In genomic region chr3:171443211-171443957, GRCh38 we compare ENCODE assay signal across 28 cellular contexts. TPM values are rescaled to one million over a fixed set of nuclear protein-coding genes. Genes with fewer than 3 reads are reported as not detected.
DNase-seq lines count a peak whose midpoint lies in the region; ATAC-seq, FAIRE-seq and TF ChIP-seq lines count a peak whose summit lies in the region.
"Had no signal": no experiment of that assay in that cellular context is flagged by ENCODE, and none has a peak within 500 bp of the region (broad histone marks: within the 10 kb centered on the region; RNA-seq: fewer than 3 reads in every experiment).

No MANE protein-coding gene starts in this region.

- no peaks in the 10 kb centered on the region for H3K79me2 ChIP-seq in HepG2 (ENCODE audit: insufficient read depth, low read length)

- TF ChIP-seq POLR2A in HepG2 (IDR thresholded peaks at IDR 0.05; ENCODE audit: insufficient read depth in 1 of 2, low read depth in 2 of 2, low read length in 2 of 2), result no peak
- no peak for TF ChIP-seq POLR2A in right lobe of liver (IDR thresholded peaks at IDR 0.05)

- BruUV-seq in HepG2 (replicated peaks; lab: Mats Ljungman, UMichigan), result no TSS peak

- in situ Hi-C loops in HepG2 (cut with HindIII; ENCODE audit: extremely low pct_ligation_motif_present, low pct_unique_long_range_greater_than_20kb), result no loop called here

- TF ChIP-seq RAD21 in HepG2 (CRISPR knock-in tag; IDR thresholded peaks at IDR 0.05), result no peak

- no peak for DNase-seq in HepG2 (ENCODE audit: low spot score)
- no peak for DNase-seq in right lobe of liver
- DNase-seq in cardiac fibroblast (ENCODE audit: low read depth in 2 of 2), result peak; percentile 50 to 77
- DNase-seq in left ventricle myocardium superior, result no peak
- no peak for DNase-seq in hippocampal formation (lab: John Stamatoyannopoulos, UW)
- no peak for DNase-seq in mucosa of descending colon
- DNase-seq: activated CD4-positive, alpha-beta T cell treated with anti-CD3 and anti-CD28 coated beads for 48 hours; activated naive CD4-positive, alpha-beta T cell; activated T-cell treated with anti-CD3 and anti-CD28 coated beads, Interleukin-2, amount 50 U/mL, for 24 hours; adrenal gland; AML-193; CD8-positive, alpha-beta memory T cell; DMS53; foreskin fibroblast; immature natural killer cell; left lung; NCI-H187; posterior cingulate gyrus; T-helper 2 cell had no signal

- TF ChIP-seq EP300 in HepG2 (IDR thresholded peaks at IDR 0.05; ENCODE audit: low read depth in 2 of 2, low read length in 2 of 2) (no peak), HepG2 (CRISPR knock-in tag; IDR thresholded peaks at IDR 0.05; ENCODE audit: borderline replicate concordance) (no peak)

- H3K4me1 ChIP-seq in HepG2 (ENCODE audit: insufficient read depth, low read length) (no peaks in the 10 kb centered on the region), right lobe of liver (peaks cover 0 to 6% (median 0%) of the 10 kb centered on the region in 4 donors), mucosa of descending colon (ENCODE audit: low read depth) (peaks cover 7% of the 10 kb centered on the region)
- H3K4me1 ChIP-seq: left lung had no signal

- 0 out of 5 replicates have a peak, but pooled peaks cover 0 to 1% of the 10 kb centered on the region in 2 experiments for H3K27me3 ChIP-seq in HepG2 (ENCODE audit: control insufficient read depth in 1 of 2, insufficient read depth in 2 of 2, low read length in 2 of 2)
- no peaks in the 10 kb centered on the region for H3K27me3 ChIP-seq in right lobe of liver
- H3K27me3 ChIP-seq: adrenal gland, left lung had no signal

- WGBS in HepG2 (ENCODE audit: low lambda C conversion rate), result 15% methylated on average over 6 of the region's 6 CpGs
- WGBS in right lobe of liver (ENCODE audit: insufficient coverage, low coverage, low lambda C conversion rate, missing lambda C conversion rate), result 86% methylated on average over 6 of the region's 6 CpGs

- H3K4me2 ChIP-seq in HepG2 (ENCODE audit: low read depth, low read length), result no peak overlapping the region

- ATAC-seq in HepG2 (no peak), right lobe of liver (no peak), left ventricle myocardium superior (peak; percentile 67), mucosa of descending colon (no peak), GM18858 (IDR thresholded peaks at IDR 0.05; ENCODE audit: unreplicated experiment) (no peak)
- ATAC-seq: left lung had no signal

- H2AFZ ChIP-seq in HepG2 (ENCODE audit: low read length), result no peak overlapping the region

- POLR2A ChIA-PET in HepG2 (lab: Yijun Ruan, JAX), result no interaction called here

- H3K36me3 ChIP-seq in HepG2 (replicated peaks in 1 of 2; ENCODE audit: control insufficient read depth in 1 of 2, insufficient read depth in 2 of 2, low read length in 2 of 2), result no peaks in the 10 kb centered on the region
- H3K36me3 ChIP-seq in right lobe of liver, result no peaks in the 10 kb centered on the region
- no peaks in the 10 kb centered on the region for H3K36me3 ChIP-seq in mucosa of descending colon (ENCODE audit: low read depth)
- H3K36me3 ChIP-seq: adrenal gland, left lung had no signal

- H3K4me3 ChIP-seq in HepG2 (replicated peaks in 1 of 3; ENCODE audit: insufficient read depth in 1 of 3, low read depth in 2 of 3, low read length in 3 of 3) (no peak overlapping the region), right lobe of liver (no peak overlapping the region), cardiac fibroblast (replicated peaks in 1 of 2; ENCODE audit: low read depth in 2 of 2, low read length in 2 of 2) (no peak overlapping the region), mucosa of descending colon (no peak overlapping the region)
- H3K4me3 ChIP-seq: adrenal gland, left lung, SK-N-MC had no signal

- no peak for FAIRE-seq in HepG2 (lab: Jason Lieb, UNC)
- FAIRE-seq: A204.1, bronchial epithelial cell, H54, RCC 7860, urothelium cell line had no signal

- no peak overlapping the region for H3K9ac ChIP-seq in HepG2 (ENCODE audit: insufficient read depth, low read depth, low read length)

- H3K27ac ChIP-seq in HepG2 (ENCODE audit: extremely low read length, insufficient read depth, low read length), result no peak overlapping the region
- no peak overlapping the region for H3K27ac ChIP-seq in right lobe of liver
- H3K27ac ChIP-seq in temporal lobe (ENCODE audit: low read depth, low read length), result peak overlapping the region; percentile 73
- H3K27ac ChIP-seq: adrenal gland, epithelial cell of prostate, left lung, SK-N-MC had no signal

- TF ChIP-seq CTCF in HepG2 (CRISPR knock-in tag; IDR thresholded peaks at IDR 0.05) (no peak), right lobe of liver (IDR thresholded peaks at IDR 0.05) (no peak), cardiac fibroblast (IDR thresholded peaks at IDR 0.05; ENCODE audit: low read depth, low read length) (no peak), mucosa of descending colon (IDR thresholded peaks at IDR 0.05) (no peak)

- H3K9me3 ChIP-seq in HepG2 (ENCODE audit: low read length) (no peaks in the 10 kb centered on the region), right lobe of liver (no peaks in the 10 kb centered on the region), mucosa of descending colon (no peaks in the 10 kb centered on the region)
- H3K9me3 ChIP-seq: adrenal gland, left lung had no signal

- CTCF ChIA-PET in HepG2 (lab: Yijun Ruan, JAX; ENCODE audit: low intra/inter-chr PET ratio, low total read pairs), result no interaction called here

- intact Hi-C loops in HepG2 (cut with micrococcal nuclease; ENCODE audit: unreplicated experiment) (no loop called here), right lobe of liver (cut with DNase I) (no loop called here), left ventricle myocardium superior (cut with micrococcal nuclease) (no loop called here), mucosa of descending colon (cut with DNase I, micrococcal nuclease) (no loop called here)

- no peaks in the 10 kb centered on the region for H4K20me1 ChIP-seq in HepG2 (ENCODE audit: insufficient read depth, low read length)

TF ChIP-seq in HepG2, 621 proteins besides CTCF, POLR2A, EP300 and RAD21:
- peak; percentile 37; the same call in 1 of the 2 replicates for TF ChIP-seq ATF7 (IDR thresholded peaks at IDR 0.05)
- no peak for TF ChIP-seq ATF7 (CRISPR knock-in tag; IDR thresholded peaks at IDR 0.05)
- no peak for TF ChIP-seq ZNF34 (CRISPR knock-in tag; IDR thresholded peaks at IDR 0.05; ENCODE audit: borderline replicate concordance)

RNA-seq across cellular contexts. Expression of gene TNIK, which starts 16.8 kb away (rescaled TPM):
- total RNA-seq in HepG2 (2016; rRNA removed; fragmentation: Illumina TruSeq; extraction: Trizol) (0.22 and 0.42 TPM in 2 replicates), right lobe of liver (1 to 10 TPM; 5.2 to 8.0 (median 6.8) TPM), left ventricle myocardium superior (32.7 TPM), temporal lobe (69.1 TPM), mucosa of descending colon (10 to 100 TPM; 27.2 to 33.0 (median 28.0) TPM)
- 0.26 TPM in 1 of 2 replicates, not detected in the other for total RNA-seq in HepG2 (2016; cell fraction: cytosol; rRNA removed; fragmentation: Illumina TruSeq; extraction: Trizol; ENCODE audit: low read depth)
- 0.06 and 0.11 TPM in 2 replicates for total RNA-seq in HepG2 (2016; cell fraction: insoluble cytoplasmic fraction; rRNA removed; fragmentation: Illumina TruSeq; extraction: Trizol)
- 0.03 and 0.09 TPM in 2 replicates for total RNA-seq in HepG2 (2016; cell fraction: membrane; rRNA removed; fragmentation: Illumina TruSeq; extraction: Trizol)
- total RNA-seq in HepG2 (2016; cell fraction: nucleus; rRNA removed; fragmentation: Illumina TruSeq; extraction: Trizol), result 0.43 and 0.53 TPM in 2 replicates
- 0.04 and 0.15 TPM in 2 replicates for polyA plus RNA-seq in HepG2 (2011; rRNA removed)
- 0.04 TPM in 2 replicates for polyA plus RNA-seq in HepG2 (2011; cell fraction: cytosol; rRNA removed)
- polyA plus RNA-seq in HepG2 (2011; cell fraction: nucleus; rRNA removed), result 0.10 and 0.16 TPM in 2 replicates
- 0.09 and 0.16 TPM in 2 replicates for polyA plus RNA-seq in HepG2 (2012)
- polyA plus RNA-seq in HepG2 (2016; cell fraction: cytosol; fragmentation: Illumina TruSeq; extraction: Trizol; ENCODE audit: low read depth), result not detected in 2 replicates
- polyA plus RNA-seq in HepG2 (2016; cell fraction: insoluble cytoplasmic fraction; fragmentation: Illumina TruSeq; extraction: Trizol; ENCODE audit: low read depth), result 0.08 and 0.27 TPM in 2 replicates
- not detected in 2 replicates for polyA plus RNA-seq in HepG2 (2016; cell fraction: membrane; fragmentation: Illumina TruSeq; extraction: Trizol; ENCODE audit: low read depth)
- polyA plus RNA-seq in HepG2 (2016; cell fraction: nucleus; fragmentation: Illumina TruSeq; extraction: Trizol; ENCODE audit: insufficient read depth, low read depth), result 0.19 and 0.68 TPM in 2 replicates
- 1.9 TPM in 1 of 2 replicates, not detected in the other for polyA minus RNA-seq in HepG2 (2011; rRNA and poly(A)+ RNA removed; ENCODE audit: low replicate concordance)
- polyA minus RNA-seq in HepG2 (2011; cell fraction: cytosol; rRNA and poly(A)+ RNA removed), result 0.10 TPM in 1 of 2 replicates, not detected in the other
- polyA minus RNA-seq in HepG2 (2011; cell fraction: nucleus; rRNA and poly(A)+ RNA removed), result 0.25 and 0.90 TPM in 2 replicates

Comparison
In these comparisons a context has a peak if more than half of its experiments do, and no peak if none do; other contexts are left out.
1. DNase-seq: peak in cardiac fibroblast (2 of 2); none in HepG2 (single experiment), right lobe of liver (0 of 3), left ventricle myocardium superior (single experiment), hippocampal formation (0 of 2) and mucosa of descending colon (0 of 3).